In the genomic region with DNA sequence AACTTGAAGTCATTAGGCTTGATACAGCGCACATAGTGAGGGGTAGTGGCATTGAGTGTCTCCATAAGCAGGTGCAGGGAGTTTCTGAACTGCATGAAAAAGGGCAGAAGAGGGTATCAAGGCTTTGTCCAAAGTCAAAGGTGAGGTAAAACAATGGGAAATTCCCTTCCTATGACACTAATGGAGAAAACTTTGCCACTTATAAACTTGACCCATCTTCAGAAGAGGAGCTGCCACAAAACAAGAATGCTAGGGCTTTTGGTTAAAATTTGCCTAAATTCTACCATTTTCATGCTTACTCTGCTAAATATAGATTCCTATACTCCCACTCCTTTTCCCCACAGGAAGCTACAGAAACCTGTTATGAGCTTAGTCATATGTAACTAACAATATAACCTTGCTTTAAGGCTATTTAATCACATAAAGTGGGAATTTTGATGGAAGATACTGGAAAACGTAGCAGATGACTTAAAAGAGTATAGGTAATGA, we compare ENCODE assay signal across 13 cellular contexts.
DNase-seq lines count a peak whose midpoint lies in the region; ATAC-seq and TF ChIP-seq lines count a peak whose summit lies in the region.
"Had no signal": no experiment of that assay in that cellular context is flagged by ENCODE, and none has a peak within 500 bp of the region (broad histone marks: within the 10 kb centered on the region; RNA-seq: fewer than 3 reads in every experiment).

No MANE protein-coding gene starts in this region.

- peaks cover 13% of the 10 kb centered on the region for H3K4me1 ChIP-seq in PC-3 (ENCODE audit: insufficient read depth, low read length)

- no peak overlapping the region for H3K4me3 ChIP-seq in PC-3 (ENCODE audit: low read length)
- H3K4me3 ChIP-seq: cardiac muscle cell had no signal

- H3K9me3 Mint-ChIP-seq in activated CD8-positive, alpha-beta T cell treated with anti-CD3 and anti-CD28 coated beads for 36 hours = no peaks in the 10 kb centered on the region
- no peaks in the 10 kb centered on the region for H3K9me3 Mint-ChIP-seq in activated CD8-positive, alpha-beta T cell treated with anti-CD3 and anti-CD28 coated beads, Interleukin-2, amount 10 ng/mL, durations not matched to agents 7 days and 5 days (ENCODE audit: insufficient read depth)
- H3K9me3 Mint-ChIP-seq in stimulated activated naive CD8-positive, alpha-beta T cell treated with anti-CD3 and anti-CD28 coated beads, Interleukin-15, Interleukin-2, amounts not matched to agents 100 ng/mL and 50 ng/mL, for 24 hours = no peaks in the 10 kb centered on the region
- H3K9me3 Mint-ChIP-seq: type B pancreatic cell had no signal

- H3K27ac Mint-ChIP-seq in activated CD8-positive, alpha-beta T cell treated with anti-CD3 and anti-CD28 coated beads for 36 hours = peak overlapping the region; percentile 18
- H3K27ac Mint-ChIP-seq in activated CD8-positive, alpha-beta T cell treated with anti-CD3 and anti-CD28 coated beads, Interleukin-2, amount 10 ng/mL, durations not matched to agents 7 days and 5 days = no peak overlapping the region
- peak overlapping the region; percentile 61 for H3K27ac Mint-ChIP-seq in stimulated activated naive CD8-positive, alpha-beta T cell treated with anti-CD3 and anti-CD28 coated beads, Interleukin-15, Interleukin-2, amounts not matched to agents 100 ng/mL and 50 ng/mL, for 24 hours
- H3K27ac Mint-ChIP-seq: type B pancreatic cell had no signal

- CTCF ChIA-PET in activated CD8-positive, alpha-beta T cell treated with anti-CD3 and anti-CD28 coated beads for 36 hours (lab: Charles Lee) = no interaction called here
- CTCF ChIA-PET in activated CD8-positive, alpha-beta T cell treated with anti-CD3 and anti-CD28 coated beads, Interleukin-2, amount 10 ng/mL, durations not matched to agents 7 days and 5 days (lab: Charles Lee) = no interaction called here
- CTCF ChIA-PET in PC-3 (lab: Charles Lee) = no interaction called here

- H3K4me2 ChIP-seq in PC-3 (ENCODE audit: low read length) = no peak overlapping the region

- no peak overlapping the region for H3K4me3 Mint-ChIP-seq in activated CD8-positive, alpha-beta T cell treated with anti-CD3 and anti-CD28 coated beads for 36 hours
- no peak overlapping the region for H3K4me3 Mint-ChIP-seq in activated CD8-positive, alpha-beta T cell treated with anti-CD3 and anti-CD28 coated beads, Interleukin-2, amount 10 ng/mL, durations not matched to agents 7 days and 5 days
- no peak overlapping the region for H3K4me3 Mint-ChIP-seq in stimulated activated naive CD8-positive, alpha-beta T cell treated with anti-CD3 and anti-CD28 coated beads, Interleukin-15, Interleukin-2, amounts not matched to agents 100 ng/mL and 50 ng/mL, for 24 hours
- H3K4me3 Mint-ChIP-seq: type B pancreatic cell had no signal

- no peak overlapping the region for H2AFZ ChIP-seq in PC-3 (ENCODE audit: low read length)

- no peaks in the 10 kb centered on the region for H3K9me3 ChIP-seq in PC-3 (ENCODE audit: low read length)

- no peak overlapping the region; the same call in 1 of the 2 replicates for H3K9ac ChIP-seq in PC-3 (ENCODE audit: low read length)

- peaks cover 23% of the 10 kb centered on the region for H3K4me1 Mint-ChIP-seq in activated CD8-positive, alpha-beta T cell treated with anti-CD3 and anti-CD28 coated beads for 36 hours (ENCODE audit: low read depth)
- no peaks in the 10 kb centered on the region for H3K4me1 Mint-ChIP-seq in activated CD8-positive, alpha-beta T cell treated with anti-CD3 and anti-CD28 coated beads, Interleukin-2, amount 10 ng/mL, durations not matched to agents 7 days and 5 days (ENCODE audit: low read depth)
- H3K4me1 Mint-ChIP-seq in stimulated activated naive CD8-positive, alpha-beta T cell treated with anti-CD3 and anti-CD28 coated beads, Interleukin-15, Interleukin-2, amounts not matched to agents 100 ng/mL and 50 ng/mL, for 24 hours (ENCODE audit: low read depth) = peaks cover 27% of the 10 kb centered on the region

- H3K36me3 Mint-ChIP-seq in activated CD8-positive, alpha-beta T cell treated with anti-CD3 and anti-CD28 coated beads for 36 hours (ENCODE audit: low read depth) = peaks cover 9% of the 10 kb centered on the region
- peaks cover 32% of the 10 kb centered on the region for H3K36me3 Mint-ChIP-seq in activated CD8-positive, alpha-beta T cell treated with anti-CD3 and anti-CD28 coated beads, Interleukin-2, amount 10 ng/mL, durations not matched to agents 7 days and 5 days (ENCODE audit: low read depth)
- peaks cover 25% of the 10 kb centered on the region for H3K36me3 Mint-ChIP-seq in stimulated activated naive CD8-positive, alpha-beta T cell treated with anti-CD3 and anti-CD28 coated beads, Interleukin-15, Interleukin-2, amounts not matched to agents 100 ng/mL and 50 ng/mL, for 24 hours (ENCODE audit: low read depth)

- no peaks in the 10 kb centered on the region for H3K79me2 ChIP-seq in PC-3 (ENCODE audit: low read length)

- POLR2A ChIA-PET in activated CD8-positive, alpha-beta T cell treated with anti-CD3 and anti-CD28 coated beads for 36 hours (lab: Charles Lee) = no interaction called here
- POLR2A ChIA-PET in activated CD8-positive, alpha-beta T cell treated with anti-CD3 and anti-CD28 coated beads, Interleukin-2, amount 10 ng/mL, durations not matched to agents 7 days and 5 days (lab: Charles Lee) = no interaction called here
- POLR2A ChIA-PET in PC-3 (lab: Charles Lee; ENCODE audit: unreplicated experiment) = no interaction called here

- peaks cover 4% of the 10 kb centered on the region; the same call in 1 of the 2 replicates for H3K36me3 ChIP-seq in PC-3 (ENCODE audit: low read depth, low read length)

- no peaks in the 10 kb centered on the region for H3K9me2 ChIP-seq in PC-3 (replicated peaks; ENCODE audit: low read length)

- H3K27me3 ChIP-seq in PC-3 (ENCODE audit: low read length) = no peaks in the 10 kb centered on the region
- H3K27me3 ChIP-seq: cardiac muscle cell had no signal

- H4K20me1 ChIP-seq in PC-3 (ENCODE audit: low read length) = no peaks in the 10 kb centered on the region

- no peak for ATAC-seq in activated CD8-positive, alpha-beta T cell treated with anti-CD3 and anti-CD28 coated beads for 36 hours
- ATAC-seq in activated CD8-positive, alpha-beta T cell treated with anti-CD3 and anti-CD28 coated beads, Interleukin-2, amount 10 ng/mL, durations not matched to agents 7 days and 5 days = no peak
- peak; percentile 33 for ATAC-seq in HG02798 (IDR thresholded peaks at IDR 0.05; ENCODE audit: poor library complexity, unreplicated experiment)
- ATAC-seq in PC-3 = peak; percentile 87
- no peak for ATAC-seq in Right ventricle myocardium superior (ENCODE audit: poor library complexity)

- DNase-seq in activated CD8-positive, alpha-beta T cell treated with anti-CD3 and anti-CD28 coated beads for 36 hours = no peak
- DNase-seq in activated CD8-positive, alpha-beta T cell treated with anti-CD3 and anti-CD28 coated beads, Interleukin-2, amount 10 ng/mL, durations not matched to agents 7 days and 5 days = no peak
- DNase-seq in PC-3 = peak; percentile 37
- no peak for DNase-seq in NCI-H1694 treated with DMSO at 0.1 percent for 48 hours (lab: John Stamatoyannopoulos, UW)
- DNase-seq in Right ventricle myocardium superior = no peak
- DNase-seq in mesenteric fat pad (ENCODE audit: low spot score) = no peak
- DNase-seq: ACHN; activated CD4-positive, alpha-beta T cell treated with anti-CD3 and anti-CD28 coated beads, Interleukin-2, amount 50 U/mL, for 1 hour; NCI-H2081 treated with DMSO at 0.1 percent for 48 hours had no signal

- BruUV-seq in PC-3 (replicated peaks; lab: Mats Ljungman, UMichigan) = no TSS peak

- no peak for TF ChIP-seq CTCF in activated CD8-positive, alpha-beta T cell treated with anti-CD3 and anti-CD28 coated beads for 36 hours (IDR thresholded peaks at IDR 0.05)
- TF ChIP-seq CTCF in PC-3 (conservative IDR thresholded peaks at IDR 0.05; ENCODE audit: low read depth, low read length) = no peak

- H3K27ac ChIP-seq in PC-3 (ENCODE audit: low read length) = peak overlapping the region; percentile 51
- H3K27ac ChIP-seq: cardiac muscle cell had no signal

- no peaks in the 10 kb centered on the region for H3K27me3 Mint-ChIP-seq in activated CD8-positive, alpha-beta T cell treated with anti-CD3 and anti-CD28 coated beads for 36 hours
- no peaks in the 10 kb centered on the region for H3K27me3 Mint-ChIP-seq in activated CD8-positive, alpha-beta T cell treated with anti-CD3 and anti-CD28 coated beads, Interleukin-2, amount 10 ng/mL, durations not matched to agents 7 days and 5 days (ENCODE audit: low read depth)
- no peaks in the 10 kb centered on the region for H3K27me3 Mint-ChIP-seq in stimulated activated naive CD8-positive, alpha-beta T cell treated with anti-CD3 and anti-CD28 coated beads, Interleukin-15, Interleukin-2, amounts not matched to agents 100 ng/mL and 50 ng/mL, for 24 hours
- H3K27me3 Mint-ChIP-seq: type B pancreatic cell had no signal

- H3F3A ChIP-seq in PC-3 (ENCODE audit: low read length, unreplicated experiment) = no peaks in the 10 kb centered on the region

- intact Hi-C loops in activated CD8-positive, alpha-beta T cell treated with anti-CD3 and anti-CD28 coated beads for 36 hours (cut with micrococcal nuclease) = no loop called here
- intact Hi-C loops in PC-3 (cut with micrococcal nuclease) = no loop called here
- intact Hi-C loops in Right ventricle myocardium superior (cut with DNase I) = no loop called here

Comparison
In these comparisons a context has a peak if more than half of its experiments do, and no peak if none do; other contexts are left out.
1. ATAC-seq: peak in HG02798 (single experiment) and PC-3 (single experiment); none in activated CD8-positive, alpha-beta T cell treated with anti-CD3 and anti-CD28 coated beads for 36 hours (single experiment), activated CD8-positive, alpha-beta T cell treated with anti-CD3 and anti-CD28 coated beads, Interleukin-2, amount 10 ng/mL, durations not matched to agents 7 days and 5 days (single experiment) and Right ventricle myocardium superior (single experiment).